In the genomic region with DNA sequence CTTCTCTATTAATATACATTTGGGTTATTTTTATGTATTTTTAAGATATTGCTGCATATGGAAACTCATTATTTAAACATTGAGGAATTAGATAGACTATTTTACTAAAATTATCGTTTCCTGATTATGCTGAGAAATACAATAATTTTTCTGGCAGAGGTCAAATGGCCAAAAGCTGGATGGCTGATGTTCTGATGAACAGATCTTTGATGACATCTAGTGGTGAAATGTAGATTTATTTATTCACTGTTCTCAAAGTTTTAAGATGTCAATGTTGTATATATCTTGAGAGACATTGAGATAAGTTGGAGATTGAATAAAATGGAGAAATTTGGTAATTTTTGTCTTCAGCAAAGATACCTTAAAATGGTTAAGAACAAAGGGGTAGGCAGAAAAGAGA, we compare ENCODE assay signal across 9 cellular contexts.
DNase-seq lines count a peak whose midpoint lies in the region; ATAC-seq, FAIRE-seq and TF ChIP-seq lines count a peak whose summit lies in the region.
"Had no signal": no experiment of that assay in that cellular context is flagged by ENCODE, and none has a peak within 500 bp of the region (broad histone marks: within the 10 kb centered on the region; RNA-seq: fewer than 3 reads in every experiment).

No MANE protein-coding gene starts in this region.

- ATAC-seq in HG02943 (IDR thresholded peaks at IDR 0.05; ENCODE audit: low read depth, unreplicated experiment), result peak; percentile 49
- ATAC-seq in pancreas, result peak in 2 of 4 donors; percentile 48 to 58
- ATAC-seq in HG02610 (IDR thresholded peaks at IDR 0.05; ENCODE audit: unreplicated experiment), result no peak

- no peak overlapping the region for H3K4me2 ChIP-seq in OCI-LY1 (ENCODE audit: low read length)
- H3K4me2 ChIP-seq: BLaER1 had no signal

- H3K27me3 ChIP-seq in OCI-LY1 (ENCODE audit: insufficient read depth, low read length) (no peaks in the 10 kb centered on the region), pancreas (no peaks in the 10 kb centered on the region)
- H3K27me3 ChIP-seq: BLaER1 had no signal

- H3F3A ChIP-seq in OCI-LY1 (ENCODE audit: insufficient read depth, low read length), result no peaks in the 10 kb centered on the region

- H2AFZ ChIP-seq in OCI-LY1 (ENCODE audit: low read length), result no peak overlapping the region

- intact Hi-C loops in pancreas (cut with DNase I), result loop anchor here in 2 of 3 donors (5.0 to 10.0 kb wide), 2 partner anchors 300 to 307 kb away; no protein-coding TSS in a partner anchor

- no peak overlapping the region for H3K27ac ChIP-seq in OCI-LY1 (ENCODE audit: low read depth, low read length, poor library complexity, severe bottlenecking)
- H3K27ac ChIP-seq in pancreas, result no peak overlapping the region
- H3K27ac ChIP-seq: BLaER1 had no signal

- DNase-seq in DMS153 treated with DMSO at 0.1 percent for 48 hours (lab: John Stamatoyannopoulos, UW; ENCODE audit: unreplicated experiment), result peak; percentile 39
- no peak for DNase-seq in DMS153 (lab: John Stamatoyannopoulos, UW)
- peak; percentile 46 for DNase-seq in epithelial cell of esophagus (ENCODE audit: low read depth)
- no peak for DNase-seq in pancreas
- no peak for DNase-seq in activated effector memory CD4-positive, alpha-beta T cell treated with Interleukin-2 at 50 U/mL for 16 hours

- WGBS in pancreas, 2 donors, result 0 to 1% methylated on average over 1 of the region's 1 CpG

- H3K4me1 ChIP-seq in OCI-LY1 (ENCODE audit: insufficient read depth, low read length, severe bottlenecking) (no peaks in the 10 kb centered on the region), pancreas (no peaks in the 10 kb centered on the region)
- H3K4me1 ChIP-seq: BLaER1 had no signal

- H3K36me3 ChIP-seq in OCI-LY1 (ENCODE audit: insufficient read depth, low read length) (no peaks in the 10 kb centered on the region), pancreas (no peaks in the 10 kb centered on the region)
- H3K36me3 ChIP-seq: BLaER1 had no signal

- no peaks in the 10 kb centered on the region for H4K20me1 ChIP-seq in OCI-LY1 (ENCODE audit: insufficient read depth, low read length)
- H4K20me1 ChIP-seq: BLaER1 had no signal

- peak; percentile 72 for TF ChIP-seq CTCF in OCI-LY1 (IDR thresholded peaks at IDR 0.05; ENCODE audit: low read length)
- peak; percentile 57 for TF ChIP-seq CTCF in epithelial cell of esophagus (IDR thresholded peaks at IDR 0.05; ENCODE audit: insufficient read depth, low read depth, low read length, missing control alignments)
- TF ChIP-seq CTCF in pancreas (IDR thresholded peaks at IDR 0.05), result peak; percentile 7 to 53 (median 30)

- H3K4me3 ChIP-seq in OCI-LY1 (ENCODE audit: low read depth, low read length, poor library complexity, severe bottlenecking) (no peak overlapping the region), epithelial cell of esophagus (ENCODE audit: low read length) (no peak overlapping the region), pancreas (no peak overlapping the region)
- H3K4me3 ChIP-seq: BLaER1 had no signal

- H3K9me3 ChIP-seq in OCI-LY1 (ENCODE audit: low read length), result no peaks in the 10 kb centered on the region
- no peaks in the 10 kb centered on the region for H3K9me3 ChIP-seq in pancreas
- H3K9me3 ChIP-seq: BLaER1 had no signal

- H3K79me2 ChIP-seq in OCI-LY1 (ENCODE audit: insufficient read depth, low read length), result no peaks in the 10 kb centered on the region

- no peaks in the 10 kb centered on the region for H3K9me2 ChIP-seq in OCI-LY1 (ENCODE audit: low read depth, low read length)

- no peak overlapping the region for H3K9ac ChIP-seq in OCI-LY1 (ENCODE audit: low read length)
- H3K9ac ChIP-seq: BLaER1 had no signal

- peak; percentile 95 for FAIRE-seq in pancreas (lab: Jason Lieb, UNC)

Comparison
In these comparisons a context has a peak if more than half of its experiments do, and no peak if none do; other contexts are left out.
1. DNase-seq: peak in DMS153 treated with DMSO at 0.1 percent for 48 hours (single experiment) and epithelial cell of esophagus (single experiment); none in DMS153 (single experiment), pancreas (0 of 6) and activated effector memory CD4-positive, alpha-beta T cell treated with Interleukin-2 at 50 U/mL for 16 hours (single experiment).
2. Peak in every context shown above with its lines, with median percentiles within 50 percentile points of each other: CTCF ChIP-seq.